Comparison of ENCODE assay signal across 8 cellular contexts in genomic region chr13:28851422-28851821, GRCh38. TPM values are rescaled to one million over a fixed set of nuclear protein-coding genes. Genes with fewer than 3 reads are reported as not detected.
"Had no signal": no experiment of that assay in that cellular context is flagged by ENCODE, and none has a peak within 500 bp of the region (broad histone marks: within the 10 kb centered on the region; RNA-seq: fewer than 3 reads in every experiment).

No MANE protein-coding gene starts in this region.

- H3K9ac ChIP-seq: GM23248 had no signal

- DNase-seq: GM23248, H9, HCEC 1CT, HFFc6, KG1 had no signal

- H2AFZ ChIP-seq: GM23248 had no signal

- ATAC-seq: HepG2, K562 had no signal

- H3K27ac ChIP-seq: GM23248, HL-60 had no signal

- H3K4me3 ChIP-seq: GM23248, K562 had no signal

RNA-seq across cellular contexts. Expression of gene MTUS2, which starts 31.3 kb away (rescaled TPM):
- total RNA-seq: HepG2 had no signal
- polyA plus RNA-seq: HepG2 had no signal
